In the genomic region with DNA sequence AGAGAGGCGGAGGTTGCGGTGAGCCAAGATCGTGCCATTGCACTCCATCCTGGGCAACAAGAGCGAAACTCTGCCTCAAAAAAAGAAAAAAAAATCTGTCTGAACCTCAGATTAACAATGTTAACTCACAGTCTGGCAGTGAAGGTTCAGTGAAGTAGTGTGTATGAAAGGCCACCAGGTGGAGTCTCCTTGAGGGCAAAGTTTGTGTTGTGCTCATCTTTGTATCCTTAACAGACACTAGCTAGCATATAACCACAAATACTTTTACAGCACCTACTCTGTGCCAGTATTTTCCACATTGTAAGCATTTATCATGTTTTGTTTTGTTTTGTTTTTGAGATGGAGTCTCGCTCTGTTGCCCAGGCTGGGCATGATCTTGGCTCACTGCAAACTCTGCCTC, we compare ENCODE assay signal across 8 cellular contexts. TPM values are rescaled to one million over a fixed set of nuclear protein-coding genes. Genes with fewer than 3 reads are reported as not detected.
DNase-seq lines count a peak whose midpoint lies in the region; ATAC-seq and TF ChIP-seq lines count a peak whose summit lies in the region.

No MANE protein-coding gene starts in this region.

- ATAC-seq in HG03135 (IDR thresholded peaks at IDR 0.05; ENCODE audit: unreplicated experiment) = peak; percentile 85
- no peak for ATAC-seq in activated T-cell treated with anti-CD3 and anti-CD28 coated beads, Interleukin-2, amount 50 U/mL, for 4 hours
- no peak for ATAC-seq in CD8-positive, alpha-beta T cell

- no peak for DNase-seq in AG04449 (ENCODE audit: low read depth, low spot score)
- peak; percentile 37 for DNase-seq in SK-N-DZ (ENCODE audit: low spot score)
- peak; percentile 43 for DNase-seq in iris pigment epithelial cell (ENCODE audit: low read depth)
- DNase-seq in activated T-cell treated with anti-CD3 and anti-CD28 coated beads, Interleukin-2, amount 50 U/mL, for 4 hours = no peak
- no peak for DNase-seq in germinal center (ENCODE audit: low spot score)
- DNase-seq in CD8-positive, alpha-beta T cell = no peak

- POLR2A ChIA-PET in AG04449 (lab: Yijun Ruan, JAX) = no interaction called here
- POLR2A ChIA-PET in CD8-positive, alpha-beta T cell (lab: Charles Lee) = no interaction called here

- H3K27me3 ChIP-seq in CD8-positive, alpha-beta T cell (ENCODE audit: insufficient read depth, low read length) = no peaks in the 10 kb centered on the region

- H3K9me3 ChIP-seq in CD8-positive, alpha-beta T cell (ENCODE audit: low read length) = no peaks in the 10 kb centered on the region

- H3K36me3 ChIP-seq in CD8-positive, alpha-beta T cell (ENCODE audit: insufficient read depth, low read length) = no peaks in the 10 kb centered on the region

- no peak overlapping the region for H3K4me3 ChIP-seq in AG04449 (ENCODE audit: low read depth, low read length)
- no peak overlapping the region for H3K4me3 ChIP-seq in CD8-positive, alpha-beta T cell (ENCODE audit: low read depth, low read length)

- intact Hi-C loops in CD8-positive, alpha-beta T cell (cut with DNase I, micrococcal nuclease) = no loop called here

- H3K27ac Mint-ChIP-seq in CD8-positive, alpha-beta T cell = no peak overlapping the region

- no peak overlapping the region for H3K27ac ChIP-seq in CD8-positive, alpha-beta T cell (ENCODE audit: low read depth, low read length)

- peak; percentile 55 for TF ChIP-seq CTCF in AG04449 (IDR thresholded peaks at IDR 0.05; ENCODE audit: insufficient read depth, low read length, missing control alignments)
- TF ChIP-seq CTCF in GM12873 (IDR thresholded peaks at IDR 0.05; ENCODE audit: insufficient read depth, low read depth, low read length, missing control alignments) = peak; percentile 70
- no peak for TF ChIP-seq CTCF in CD8-positive, alpha-beta T cell (IDR thresholded peaks at IDR 0.05)

- H3K36me3 Mint-ChIP-seq in activated T-cell treated with anti-CD3 and anti-CD28 coated beads, Interleukin-2, amount 50 U/mL, for 4 hours (ENCODE audit: insufficient read depth) = no peaks in the 10 kb centered on the region
- H3K36me3 Mint-ChIP-seq in CD8-positive, alpha-beta T cell = no peaks in the 10 kb centered on the region

- H3K4me3 Mint-ChIP-seq in activated T-cell treated with anti-CD3 and anti-CD28 coated beads, Interleukin-2, amount 50 U/mL, for 4 hours = no peak overlapping the region
- no peak overlapping the region for H3K4me3 Mint-ChIP-seq in CD8-positive, alpha-beta T cell

- H3K4me1 Mint-ChIP-seq in activated T-cell treated with anti-CD3 and anti-CD28 coated beads, Interleukin-2, amount 50 U/mL, for 4 hours (ENCODE audit: low read depth) = no peaks in the 10 kb centered on the region
- no peaks in the 10 kb centered on the region for H3K4me1 Mint-ChIP-seq in CD8-positive, alpha-beta T cell (ENCODE audit: low read depth)

- CTCF ChIA-PET in AG04449 (lab: Yijun Ruan, JAX) = interaction anchor here (0.9 to 10.0 kb wide), 15 partner anchors 8 to 634 kb away, joined by 3 to 116 read pairs (median 6); no protein-coding TSS in a partner anchor
- CTCF ChIA-PET in CD8-positive, alpha-beta T cell (lab: Charles Lee) = interaction anchor here (1.0 to 2.1 kb wide), 3 partner anchors 10 to 45 kb away, joined by 3 to 5 read pairs (median 5); no protein-coding TSS in a partner anchor

- no peaks in the 10 kb centered on the region for H3K9me3 Mint-ChIP-seq in activated T-cell treated with anti-CD3 and anti-CD28 coated beads, Interleukin-2, amount 50 U/mL, for 4 hours
- no peaks in the 10 kb centered on the region for H3K9me3 Mint-ChIP-seq in CD8-positive, alpha-beta T cell

- H3K27me3 Mint-ChIP-seq in activated T-cell treated with anti-CD3 and anti-CD28 coated beads, Interleukin-2, amount 50 U/mL, for 4 hours (ENCODE audit: low read depth) = peaks cover 5% of the 10 kb centered on the region
- peaks cover 11% of the 10 kb centered on the region for H3K27me3 Mint-ChIP-seq in CD8-positive, alpha-beta T cell (ENCODE audit: low read depth)

- no peaks in the 10 kb centered on the region for H3K4me1 ChIP-seq in CD8-positive, alpha-beta T cell (ENCODE audit: insufficient read depth, low read length)

RNA-seq across cellular contexts. Expression of a gene that starts 46.0 kb away (rescaled TPM):
- polyA plus RNA-seq in SK-N-DZ (2014; cell fraction: cytosol; rRNA removed) = 15.9 and 26.8 TPM in 2 replicates
- 5.1 and 10.7 TPM in 2 replicates for polyA plus RNA-seq in SK-N-DZ (2014; cell fraction: nucleus; rRNA removed)
- total RNA-seq in activated T-cell treated with anti-CD3 and anti-CD28 coated beads, Interleukin-2, amount 50 U/mL, for 4 hours = 1 to 10 TPM; 1.5 to 2.2 (median 1.8) TPM
- total RNA-seq in CD8-positive, alpha-beta T cell = under 1 TPM in 1 of 2 experiments, not detected in 1; 0.54 TPM

Comparison
In these comparisons a context has a peak if more than half of its experiments do, and no peak if none do; other contexts are left out.
1. DNase-seq: peak in SK-N-DZ (single experiment) and iris pigment epithelial cell (single experiment); none in AG04449 (single experiment), activated T-cell treated with anti-CD3 and anti-CD28 coated beads, Interleukin-2, amount 50 U/mL, for 4 hours (single experiment), germinal center (single experiment) and CD8-positive, alpha-beta T cell (0 of 7).